14 cellular contexts compared by ENCODE assay signal in genomic region chr17:29620779-29621500, GRCh38. TPM values are rescaled to one million over a fixed set of nuclear protein-coding genes. Genes with fewer than 3 reads are reported as not detected.
A peak's percentile ranks its signal among the peaks of the same experiment; 100 is the strongest.
DNase-seq lines count a peak whose midpoint lies in the region; ATAC-seq and TF ChIP-seq lines count a peak whose summit lies in the region.
"Had no signal": no experiment of that assay in that cellular context is flagged by ENCODE, and none has a peak within 500 bp of the region (broad histone marks: within the 10 kb centered on the region; RNA-seq: fewer than 3 reads in every experiment).

No MANE protein-coding gene starts in this region.

- CTCF ChIA-PET in RWPE1 (lab: Yijun Ruan, JAX), result interaction anchor here (0.6 to 1.0 kb wide), 3 partner anchors 18 to 73 kb away, joined by 3 read pairs; no protein-coding TSS in a partner anchor

- H3K9me3 ChIP-seq in cardiac muscle cell (ENCODE audit: low read depth), result no peaks in the 10 kb centered on the region
- no peaks in the 10 kb centered on the region for H3K9me3 ChIP-seq in gastroesophageal sphincter
- H3K9me3 ChIP-seq in skeletal muscle satellite cell (replicated peaks; ENCODE audit: low read length), result no peaks in the 10 kb centered on the region
- no peaks in the 10 kb centered on the region for H3K9me3 ChIP-seq in prostate gland
- H3K9me3 ChIP-seq: body of pancreas had no signal

- DNase-seq in cardiac muscle cell (ENCODE audit: low read depth in 1 of 2, low spot score in 1 of 2) (no peak), cardiac septum (ENCODE audit: low spot score) (no peak), RWPE1 (ENCODE audit: low spot score) (no peak), NCI-H2227 (lab: John Stamatoyannopoulos, UW; ENCODE audit: unreplicated experiment) (no peak), caudate nucleus (lab: John Stamatoyannopoulos, UW) (no peak), prostate gland (ENCODE audit: low spot score) (no peak)
- DNase-seq: activated T-cell treated with anti-CD3 and anti-CD28 coated beads, Interleukin-2, amount 50 U/mL, for 72 hours; body of pancreas; effector memory CD4-positive, alpha-beta T cell; Kasumi-1; NCI-H1436 treated with DMSO at 0.1 percent for 48 hours had no signal

- H3K4me2 ChIP-seq in skeletal muscle satellite cell (ENCODE audit: low read length), result peak overlapping the region; percentile 97

- intact Hi-C loops in cardiac septum (cut with DNase I), result loop anchor here (5.0 kb wide), 1 partner anchor 141 kb away; no protein-coding TSS in a partner anchor
- intact Hi-C loops in prostate gland (cut with DNase I), result no loop called here

- H3K4me1 ChIP-seq in cardiac muscle cell (ENCODE audit: low read depth), result peaks cover 52% of the 10 kb centered on the region
- peaks cover 0 to 81% (median 53%) of the 10 kb centered on the region in 3 donors for H3K4me1 ChIP-seq in gastroesophageal sphincter
- peaks cover 41% of the 10 kb centered on the region for H3K4me1 ChIP-seq in skeletal muscle satellite cell (ENCODE audit: control insufficient read depth, insufficient read depth, low read length)
- H3K4me1 ChIP-seq in prostate gland (replicated peaks), result no peaks in the 10 kb centered on the region

- no peak for TF ChIP-seq EP300 in gastroesophageal sphincter (IDR thresholded peaks at IDR 0.05)

- POLR2A ChIA-PET in RWPE1 (lab: Yijun Ruan, JAX; ENCODE audit: low non-redundant PET), result interaction anchor here (0.8 kb wide), 1 partner anchor 29 kb away, joined by 3 read pairs; no protein-coding TSS in a partner anchor

- H3K4me3 ChIP-seq in cardiac muscle cell (peak overlapping the region; percentile 70), gastroesophageal sphincter (peak overlapping the region; percentile 59 to 82), skeletal muscle satellite cell (ENCODE audit: low read length) (no peak overlapping the region), prostate gland (no peak overlapping the region)
- H3K4me3 ChIP-seq: body of pancreas had no signal

- H3K27me3 ChIP-seq in cardiac muscle cell, result peaks cover 11% of the 10 kb centered on the region
- no peaks in the 10 kb centered on the region for H3K27me3 ChIP-seq in gastroesophageal sphincter
- H3K27me3 ChIP-seq in skeletal muscle satellite cell (ENCODE audit: control insufficient read depth, insufficient read depth, low read length), result no peaks in the 10 kb centered on the region
- H3K27me3 ChIP-seq in prostate gland (replicated peaks; ENCODE audit: insufficient read depth), result no peaks in the 10 kb centered on the region

- no peak overlapping the region for H3K9ac ChIP-seq in skeletal muscle satellite cell (ENCODE audit: low read depth, low read length)

- TF ChIP-seq POLR2A in gastroesophageal sphincter (IDR thresholded peaks at IDR 0.05), result no peak
- TF ChIP-seq POLR2A in prostate gland (IDR thresholded peaks at IDR 0.05), result no peak

- TF ChIP-seq CTCF in cardiac muscle cell (IDR thresholded peaks at IDR 0.05; ENCODE audit: low read depth, low read length) (no peak), RWPE1 (conservative IDR thresholded peaks at IDR 0.05; ENCODE audit: low read depth) (no peak), gastroesophageal sphincter (IDR thresholded peaks at IDR 0.05) (no peak), prostate gland (IDR thresholded peaks at IDR 0.05) (no peak)

- 83 to 100% methylated on average over 1 to 5 of the region's 12 CpGs for WGBS in gastroesophageal sphincter (ENCODE audit: low coverage in 1 of 2), 2 donors
- 97% methylated on average over 12 of the region's 12 CpGs for WGBS in prostate gland

- H3K36me3 ChIP-seq in cardiac muscle cell (no peaks in the 10 kb centered on the region), gastroesophageal sphincter (no peaks in the 10 kb centered on the region), skeletal muscle satellite cell (ENCODE audit: insufficient read depth, low read length) (no peaks in the 10 kb centered on the region), prostate gland (no peaks in the 10 kb centered on the region)

- H3K27ac ChIP-seq in cardiac muscle cell (peak overlapping the region; percentile 91), RWPE1 (peak overlapping the region; percentile 69), gastroesophageal sphincter (peak overlapping the region in 3 of 4 donors; percentile 88 to 92 (median 89)), caudate nucleus (ENCODE audit: low read depth, low read length) (no peak overlapping the region), prostate gland (no peak overlapping the region)
- H3K27ac ChIP-seq: body of pancreas, VCaP had no signal

- no peak for ATAC-seq in gastroesophageal sphincter
- ATAC-seq: activated T-cell treated with anti-CD3 and anti-CD28 coated beads, Interleukin-2, amount 50 U/mL, for 72 hours; body of pancreas had no signal

RNA-seq across cellular contexts. Expression of gene CORO6, which starts 1.8 kb away (rescaled TPM):
- total RNA-seq in cardiac muscle cell, result 127 and 243 TPM in 2 replicates
- 163 and 255 TPM in 2 replicates for polyA plus RNA-seq in cardiac muscle cell
- total RNA-seq in cardiac septum, result 128 TPM
- 100 to 1,000 TPM in 1 of 4 donors, 10 to 100 TPM in 3; 18.1 to 138 (median 39.4) TPM for total RNA-seq in gastroesophageal sphincter
- total RNA-seq in skeletal muscle satellite cell (2012; rRNA removed), result 4.8 and 8.7 TPM in 2 replicates
- 10 to 100 TPM; 23.4 to 33.5 TPM for total RNA-seq in prostate gland

RNA-seq across cellular contexts. Expression of gene ANKRD13B, which starts 28.0 kb away (rescaled TPM):
- total RNA-seq in cardiac muscle cell (7.5 and 12.7 TPM in 2 replicates), cardiac septum (8.1 TPM), gastroesophageal sphincter (10 to 100 TPM in 2 of 4 donors, 1 to 10 TPM in 2; 4.4 to 22.8 (median 10.0) TPM), prostate gland (10 to 100 TPM in 1 of 2 donors, 1 to 10 TPM in 1; 2.7 to 30.0 TPM)
- 6.3 and 7.4 TPM in 2 replicates for polyA plus RNA-seq in cardiac muscle cell
- total RNA-seq in skeletal muscle satellite cell (2012; rRNA removed), result 7.4 and 11.9 TPM in 2 replicates

RNA-seq across cellular contexts. Expression of gene GIT1, which starts 31.5 kb away (rescaled TPM):
- total RNA-seq in cardiac muscle cell (35.5 and 52.1 TPM in 2 replicates), cardiac septum (36.2 TPM), gastroesophageal sphincter (10 to 100 TPM; 30.4 to 47.8 (median 35.8) TPM), prostate gland (10 to 100 TPM; 29.1 to 86.9 TPM)
- 37.5 and 50.5 TPM in 2 replicates for polyA plus RNA-seq in cardiac muscle cell
- total RNA-seq in skeletal muscle satellite cell (2012; rRNA removed), result 23.6 and 33.2 TPM in 2 replicates

RNA-seq across cellular contexts. Expression of gene TP53I13, which starts 52.4 kb away (rescaled TPM):
- total RNA-seq in cardiac muscle cell (100 and 105 TPM in 2 replicates), cardiac septum (31.9 TPM), gastroesophageal sphincter (10 to 100 TPM; 41.5 to 57.3 (median 52.1) TPM), prostate gland (10 to 100 TPM; 52.5 to 82.0 TPM)
- polyA plus RNA-seq in cardiac muscle cell, result 102 and 104 TPM in 2 replicates
- total RNA-seq in skeletal muscle satellite cell (2012; rRNA removed), result 37.5 and 51.8 TPM in 2 replicates

RNA-seq across cellular contexts. Expression of gene ABHD15, which starts 54.1 kb away (rescaled TPM):
- total RNA-seq in cardiac muscle cell (5.8 and 7.2 TPM in 2 replicates), cardiac septum (5.8 TPM), gastroesophageal sphincter (10 to 100 TPM in 3 of 4 donors, 1 to 10 TPM in 1; 5.4 to 12.6 (median 11.1) TPM), prostate gland (10 to 100 TPM in 1 of 2 donors, 1 to 10 TPM in 1; 9.1 to 14.8 TPM)
- 4.8 and 5.3 TPM in 2 replicates for polyA plus RNA-seq in cardiac muscle cell
- 6.6 and 7.9 TPM in 2 replicates for total RNA-seq in skeletal muscle satellite cell (2012; rRNA removed)

Comparison
In these comparisons a context has a peak if more than half of its experiments do, and no peak if none do; other contexts are left out.
1. H3K27ac ChIP-seq: peak in cardiac muscle cell (single experiment), RWPE1 (single experiment) and gastroesophageal sphincter (3 of 4); none in caudate nucleus (single experiment) and prostate gland (0 of 2).
2. H3K4me3 ChIP-seq: peak in cardiac muscle cell (single experiment) and gastroesophageal sphincter (2 of 2); none in skeletal muscle satellite cell (single experiment) and prostate gland (0 of 2).